19 cellular contexts compared by ENCODE assay signal in genomic region chr1:91603409-91603808, GRCh38.
DNase-seq lines count a peak whose midpoint lies in the region; ATAC-seq, FAIRE-seq and TF ChIP-seq lines count a peak whose summit lies in the region.
"Had no signal": no experiment of that assay in that cellular context is flagged by ENCODE, and none has a peak within 500 bp of the region (broad histone marks: within the 10 kb centered on the region; RNA-seq: fewer than 3 reads in every experiment).

No MANE protein-coding gene starts in this region.

- no peak overlapping the region for H3K4me2 ChIP-seq in K562 (ENCODE audit: insufficient read depth, low read length)
- H3K4me2 ChIP-seq: smooth muscle cell had no signal

- intact Hi-C loops in K562 (cut with micrococcal nuclease), result no loop called here
- intact Hi-C loops in CD8-positive, alpha-beta T cell (cut with DNase I, micrococcal nuclease), result no loop called here

- no TSS peak for BruUV-seq in K562 (replicated peaks; lab: Mats Ljungman, UMichigan)

- no peak overlapping the region for H3K9ac ChIP-seq in K562 (ENCODE audit: insufficient read depth in 1 of 2, low read depth in 2 of 2, low read length in 2 of 2)

- no peak for ATAC-seq in K562
- ATAC-seq in CD8-positive, alpha-beta T cell, result no peak
- ATAC-seq: heart right ventricle, lower lobe of right lung, WTC11 had no signal

- FAIRE-seq in K562 (lab: Jason Lieb, UNC), result no peak

- H3K27ac ChIP-seq in K562 (ENCODE audit: extremely low read depth, low read depth, low read length), result no peak overlapping the region
- H3K27ac ChIP-seq in CD8-positive, alpha-beta T cell (ENCODE audit: low read depth, low read length), result no peak overlapping the region
- H3K27ac ChIP-seq: adrenal gland, C4-2B, lower lobe of right lung, suprapubic skin had no signal

- no peak overlapping the region for H3K27ac Mint-ChIP-seq in CD8-positive, alpha-beta T cell
- H3K27ac Mint-ChIP-seq: H9; T-helper 1 cell treated with Interleukin-12 subunit alpha and Interleukin-12 subunit beta and Interleukin-4 antibody, amounts not matched to agents 30 μg/mL and 1 μg/mL, for 36 hours; WTC11 had no signal

- no peak for TF ChIP-seq POLR2A in K562 (conservative IDR thresholded peaks at IDR 0.05)

- TF ChIP-seq CTCF in GM12865 (IDR thresholded peaks at IDR 0.05; ENCODE audit: insufficient read depth, low read depth, low read length, missing control alignments), result no peak
- TF ChIP-seq CTCF in K562 (IDR thresholded peaks at IDR 0.05 in 2 of 3, conservative IDR thresholded peaks at IDR 0.05 in 1 of 3; ENCODE audit: insufficient read depth in 2 of 3, low read depth in 1 of 3, low read length in 3 of 3), result no peak
- no peak for TF ChIP-seq CTCF in CD8-positive, alpha-beta T cell (IDR thresholded peaks at IDR 0.05)

- CTCF ChIA-PET in K562 (lab: Yijun Ruan, JAX; ENCODE audit: low intra/inter-chr PET ratio), result no interaction called here
- CTCF ChIA-PET in CD8-positive, alpha-beta T cell (lab: Charles Lee), result no interaction called here

- no peaks in the 10 kb centered on the region for H3K79me2 ChIP-seq in K562 (ENCODE audit: control insufficient read depth, insufficient read depth, low read length)

- H3K36me3 ChIP-seq in K562 (ENCODE audit: control insufficient read depth, insufficient read depth, low read length) (no peaks in the 10 kb centered on the region), HAP-1 (replicated peaks) (no peaks in the 10 kb centered on the region)
- H3K36me3 ChIP-seq in CD8-positive, alpha-beta T cell (ENCODE audit: insufficient read depth, low read length), result no peaks in the 10 kb centered on the region
- H3K36me3 ChIP-seq: adrenal gland, heart right ventricle, lower lobe of right lung, suprapubic skin had no signal

- H3K9me1 ChIP-seq in K562 (ENCODE audit: control insufficient read depth, insufficient read depth, low read length), result no peaks in the 10 kb centered on the region

- no peaks in the 10 kb centered on the region for H3K27me3 Mint-ChIP-seq in CD8-positive, alpha-beta T cell (ENCODE audit: low read depth)

- no peak overlapping the region for H3K4me3 ChIP-seq in GM12865 (ENCODE audit: low read depth, low read length)
- H3K4me3 ChIP-seq in K562, result no peak overlapping the region
- H3K4me3 ChIP-seq in CD8-positive, alpha-beta T cell (ENCODE audit: low read depth, low read length), result no peak overlapping the region
- H3K4me3 ChIP-seq in HAP-1, result no peak overlapping the region
- H3K4me3 ChIP-seq: adrenal gland, heart right ventricle, lower lobe of right lung, smooth muscle cell, suprapubic skin had no signal

- in situ Hi-C loops in K562 (cut with MboI) (no loop called here), HAP-1 (cut with MboI; ENCODE audit: low sequenced_read_pairs) (loop anchor here (5.0 kb wide), 1 partner anchor 51 kb away; no protein-coding TSS in a partner anchor)

- no peaks in the 10 kb centered on the region for H3K9me3 ChIP-seq in K562 (replicated peaks; ENCODE audit: control insufficient read depth, insufficient read depth, low read depth, low read length)
- no peaks in the 10 kb centered on the region for H3K9me3 ChIP-seq in CD8-positive, alpha-beta T cell (ENCODE audit: low read length)
- no peaks in the 10 kb centered on the region for H3K9me3 ChIP-seq in HAP-1
- H3K9me3 ChIP-seq: adrenal gland, heart right ventricle, lower lobe of right lung, suprapubic skin had no signal

- peak; percentile 68 for DNase-seq in activated CD8-positive, alpha-beta memory T cell treated with anti-CD3 and anti-CD28 coated beads, Interleukin-2, amount 50 U/mL, for 48 hours
- DNase-seq in activated CD8-positive, alpha-beta memory T cell treated with anti-CD3 and anti-CD28 coated beads, Interleukin-2, amount 50 U/mL, for 4 hours, result no peak
- DNase-seq in GM12865 (ENCODE audit: low read depth) (peak; percentile 32), K562 (ENCODE audit: extremely low read depth in 1 of 4, low spot score in 3 of 4) (no peak), GM19240 (ENCODE audit: insufficient read length, low spot score) (no peak), HAP-1 (ENCODE audit: low spot score in 2 of 2) (no peak)
- peak; percentile 43 to 61 for DNase-seq in stimulated activated CD8-positive, alpha-beta memory T cell treated with anti-CD3 and anti-CD28 coated beads, Interleukin-15, amount 100 ng/mL, for 48 hours (ENCODE audit: low read depth in 2 of 2)
- no peak for DNase-seq in CD8-positive, alpha-beta T cell
- DNase-seq: adrenal gland, H9, heart right ventricle, lower lobe of right lung, NCI-H1436 treated with DMSO at 0.1 percent for 48 hours, NCI-H2171 treated with DMSO at 0.1 percent for 48 hours had no signal

- no peak for TF ChIP-seq RAD21 in K562 (CRISPR knock-in tag; conservative IDR thresholded peaks at IDR 0.05 in 1 of 2, IDR thresholded peaks at IDR 0.05 in 1 of 2)

- H3K4me1 ChIP-seq in K562 (replicated peaks in 1 of 2; ENCODE audit: control insufficient read depth in 2 of 2, insufficient read depth in 2 of 2, low read length in 2 of 2) (peaks cover 9 to 15% of the 10 kb centered on the region in 2 experiments; a peak in 4 of 5 replicates), HAP-1 (no peaks in the 10 kb centered on the region)
- H3K4me1 ChIP-seq in CD8-positive, alpha-beta T cell (ENCODE audit: insufficient read depth, low read length), result no peaks in the 10 kb centered on the region
- H3K4me1 ChIP-seq: adrenal gland, lower lobe of right lung, suprapubic skin had no signal

- 56% methylated on average over 4 of the region's 4 CpGs for WGBS in K562 (ENCODE audit: insufficient coverage, low coverage, missing lambda C conversion rate)

- no peak overlapping the region for H2AFZ ChIP-seq in K562 (ENCODE audit: low read depth, low read length)

- TF ChIP-seq EP300 in K562 (IDR thresholded peaks at IDR 0.05; ENCODE audit: low read length), result no peak

- H4K20me1 ChIP-seq in K562 (replicated peaks; ENCODE audit: control insufficient read depth, insufficient read depth, low read length), result no peaks in the 10 kb centered on the region

- no peaks in the 10 kb centered on the region for H3K9me3 Mint-ChIP-seq in CD8-positive, alpha-beta T cell
- H3K9me3 Mint-ChIP-seq: H9; T-helper 1 cell treated with Interleukin-12 subunit alpha and Interleukin-12 subunit beta and Interleukin-4 antibody, amounts not matched to agents 30 μg/mL and 1 μg/mL, for 36 hours had no signal

- POLR2A ChIA-PET in K562 (lab: Yijun Ruan, JAX), result interaction anchor here (1.1 kb wide), 1 partner anchor 25 kb away, joined by 4 read pairs; no protein-coding TSS in a partner anchor
- POLR2A ChIA-PET in CD8-positive, alpha-beta T cell (lab: Charles Lee), result no interaction called here

- H3K4me1 Mint-ChIP-seq in CD8-positive, alpha-beta T cell (ENCODE audit: low read depth), result no peaks in the 10 kb centered on the region
- H3K4me1 Mint-ChIP-seq: WTC11 had no signal

- H3K4me3 Mint-ChIP-seq in CD8-positive, alpha-beta T cell, result no peak overlapping the region
- H3K4me3 Mint-ChIP-seq: H9; T-helper 1 cell treated with Interleukin-12 subunit alpha and Interleukin-12 subunit beta and Interleukin-4 antibody, amounts not matched to agents 30 μg/mL and 1 μg/mL, for 36 hours; WTC11 had no signal

- H3K36me3 Mint-ChIP-seq in CD8-positive, alpha-beta T cell, result no peaks in the 10 kb centered on the region
- H3K36me3 Mint-ChIP-seq: WTC11 had no signal

- no peaks in the 10 kb centered on the region for H3K27me3 ChIP-seq in K562 (ENCODE audit: control insufficient read depth in 2 of 2, insufficient read depth in 2 of 2, low read length in 2 of 2)
- H3K27me3 ChIP-seq in CD8-positive, alpha-beta T cell (ENCODE audit: insufficient read depth, low read length), result no peaks in the 10 kb centered on the region
- no peaks in the 10 kb centered on the region for H3K27me3 ChIP-seq in HAP-1 (ENCODE audit: low read depth)
- H3K27me3 ChIP-seq: adrenal gland, heart right ventricle, suprapubic skin had no signal

TF ChIP-seq in K562, 482 proteins besides CTCF, POLR2A, EP300 and RAD21:
- TF ChIP-seq, protein P1, sequence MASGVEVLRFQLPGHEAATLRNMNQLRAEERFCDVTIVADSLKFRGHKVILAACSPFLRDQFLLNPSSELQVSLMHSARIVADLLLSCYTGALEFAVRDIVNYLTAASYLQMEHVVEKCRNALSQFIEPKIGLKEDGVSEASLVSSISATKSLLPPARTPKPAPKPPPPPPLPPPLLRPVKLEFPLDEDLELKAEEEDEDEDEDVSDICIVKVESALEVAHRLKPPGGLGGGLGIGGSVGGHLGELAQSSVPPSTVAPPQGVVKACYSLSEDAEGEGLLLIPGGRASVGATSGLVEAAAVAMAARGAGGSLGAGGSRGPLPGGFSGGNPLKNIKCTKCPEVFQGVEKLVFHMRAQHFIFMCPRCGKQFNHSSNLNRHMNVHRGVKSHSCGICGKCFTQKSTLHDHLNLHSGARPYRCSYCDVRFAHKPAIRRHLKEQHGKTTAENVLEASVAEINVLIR (CRISPR knock-in tag; IDR thresholded peaks at IDR 0.05), result no peak
- peak; percentile 62 for TF ChIP-seq EGR1 (conservative IDR thresholded peaks at IDR 0.05)
- TF ChIP-seq, protein P2, sequence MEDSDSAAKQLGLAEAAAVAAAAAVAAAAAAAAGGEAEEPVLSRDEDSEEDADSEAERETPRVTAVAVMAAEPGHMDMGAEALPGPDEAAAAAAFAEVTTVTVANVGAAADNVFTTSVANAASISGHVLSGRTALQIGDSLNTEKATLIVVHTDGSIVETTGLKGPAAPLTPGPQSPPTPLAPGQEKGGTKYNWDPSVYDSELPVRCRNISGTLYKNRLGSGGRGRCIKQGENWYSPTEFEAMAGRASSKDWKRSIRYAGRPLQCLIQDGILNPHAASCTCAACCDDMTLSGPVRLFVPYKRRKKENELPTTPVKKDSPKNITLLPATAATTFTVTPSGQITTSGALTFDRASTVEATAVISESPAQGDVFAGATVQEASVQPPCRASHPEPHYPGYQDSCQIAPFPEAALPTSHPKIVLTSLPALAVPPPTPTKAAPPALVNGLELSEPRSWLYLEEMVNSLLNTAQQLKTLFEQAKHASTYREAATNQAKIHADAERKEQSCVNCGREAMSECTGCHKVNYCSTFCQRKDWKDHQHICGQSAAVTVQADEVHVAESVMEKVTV (CRISPR knock-in tag; IDR thresholded peaks at IDR 0.05), result no peak

Comparison
In these comparisons a context has a peak if more than half of its experiments do, and no peak if none do; other contexts are left out.
1. DNase-seq: peak in activated CD8-positive, alpha-beta memory T cell treated with anti-CD3 and anti-CD28 coated beads, Interleukin-2, amount 50 U/mL, for 48 hours (single experiment), GM12865 (single experiment) and stimulated activated CD8-positive, alpha-beta memory T cell treated with anti-CD3 and anti-CD28 coated beads, Interleukin-15, amount 100 ng/mL, for 48 hours (2 of 2); none in activated CD8-positive, alpha-beta memory T cell treated with anti-CD3 and anti-CD28 coated beads, Interleukin-2, amount 50 U/mL, for 4 hours (single experiment), K562 (0 of 4), CD8-positive, alpha-beta T cell (0 of 7), GM19240 (single experiment) and HAP-1 (0 of 2).